3 cellular contexts compared by ENCODE assay signal in genomic region chr10:119061926-119062325, GRCh38.
TF ChIP-seq lines count a peak whose summit lies in the region.

No MANE protein-coding gene starts in this region.

TF ChIP-seq in IMR-90, 13 proteins besides CTCF, POLR2A, EP300 and RAD21:
- no peak for TF ChIP-seq FOS (IDR thresholded peaks at IDR 0.05; ENCODE audit: low read depth, low read length)
- TF ChIP-seq CHD1 (IDR thresholded peaks at IDR 0.05; ENCODE audit: low read depth, low read length) = no peak
- TF ChIP-seq ELK1 (IDR thresholded peaks at IDR 0.05; ENCODE audit: borderline replicate concordance, low read depth, low read length) = no peak
- TF ChIP-seq MAFK (IDR thresholded peaks at IDR 0.05; ENCODE audit: low read depth, low read length) = no peak
- TF ChIP-seq MXI1 (IDR thresholded peaks at IDR 0.05; ENCODE audit: borderline replicate concordance, low read depth, low read length) = no peak
- TF ChIP-seq RFX5 (IDR thresholded peaks at IDR 0.05; ENCODE audit: low read depth, low read length) = no peak
- no peak for TF ChIP-seq SMC3 (IDR thresholded peaks at IDR 0.05; ENCODE audit: low read depth, low read length)
- no peak for TF ChIP-seq MAZ (IDR thresholded peaks at IDR 0.05; ENCODE audit: borderline replicate concordance, low read depth, low read length)
- no peak for TF ChIP-seq CEBPB (IDR thresholded peaks at IDR 0.05; ENCODE audit: low read depth, low read length)
- TF ChIP-seq BHLHE40 (IDR thresholded peaks at IDR 0.05; ENCODE audit: low read depth, low read length) = no peak
- TF ChIP-seq NFE2L2 (IDR thresholded peaks at IDR 0.05; ENCODE audit: low read depth, low read length) = no peak
- no peak for TF ChIP-seq USF2 (IDR thresholded peaks at IDR 0.05; ENCODE audit: low read depth, low read length)
- TF ChIP-seq RCOR1 (IDR thresholded peaks at IDR 0.05; ENCODE audit: insufficient replicate concordance, low read length) = no peak

TF ChIP-seq in K562, 482 proteins besides CTCF, POLR2A, EP300 and RAD21:
- TF ChIP-seq GATA2 (CRISPR knock-in tag; IDR thresholded peaks at IDR 0.05) (no peak), ZNF431 (CRISPR knock-in tag; IDR thresholded peaks at IDR 0.05) (no peak), HNRNPLL (IDR thresholded peaks at IDR 0.05; ENCODE audit: low read depth, low read length, poor library complexity, severe bottlenecking) (no peak), LARP7 (IDR thresholded peaks at IDR 0.05) (no peak), SETDB1 (IDR thresholded peaks at IDR 0.05; ENCODE audit: low read length) (no peak), EWSR1 (IDR thresholded peaks at IDR 0.05; ENCODE audit: borderline replicate concordance, low read depth, partially characterized antibody) (no peak), TAL1 (IDR thresholded peaks at IDR 0.05) (no peak), MYBL2 (IDR thresholded peaks at IDR 0.05; ENCODE audit: low read depth) (no peak), MYBL2 (CRISPR knock-in tag; IDR thresholded peaks at IDR 0.05; ENCODE audit: borderline replicate concordance) (no peak), NONO (IDR thresholded peaks at IDR 0.05; ENCODE audit: low read depth in 2 of 2, low read length in 1 of 2) (no peak), KAT2B (IDR thresholded peaks at IDR 0.05; ENCODE audit: low read depth, low read length) (no peak), ZNF146 (CRISPR knock-in tag; IDR thresholded peaks at IDR 0.05; ENCODE audit: unreplicated experiment) (no peak), NFYB (IDR thresholded peaks at IDR 0.05; ENCODE audit: extremely low read depth, insufficient read length) (no peak)

TF ChIP-seq in GM12891, 5 proteins besides CTCF, POLR2A, EP300 and RAD21:
- TF ChIP-seq PAX5 (IDR thresholded peaks at IDR 0.05; ENCODE audit: insufficient read depth, low read length, severe bottlenecking) (no peak), SPI1 (IDR thresholded peaks at IDR 0.05; ENCODE audit: low read depth, low read length) (no peak), TAF1 (IDR thresholded peaks at IDR 0.05; ENCODE audit: low read depth, low read length) (no peak), POU2F2 (IDR thresholded peaks at IDR 0.05; ENCODE audit: low read depth, low read length) (no peak), POLR2AphosphoS5 (IDR thresholded peaks at IDR 0.05; ENCODE audit: low read depth, low read length) (no peak)
